18 cellular contexts compared by ENCODE assay signal in the genomic region with DNA sequence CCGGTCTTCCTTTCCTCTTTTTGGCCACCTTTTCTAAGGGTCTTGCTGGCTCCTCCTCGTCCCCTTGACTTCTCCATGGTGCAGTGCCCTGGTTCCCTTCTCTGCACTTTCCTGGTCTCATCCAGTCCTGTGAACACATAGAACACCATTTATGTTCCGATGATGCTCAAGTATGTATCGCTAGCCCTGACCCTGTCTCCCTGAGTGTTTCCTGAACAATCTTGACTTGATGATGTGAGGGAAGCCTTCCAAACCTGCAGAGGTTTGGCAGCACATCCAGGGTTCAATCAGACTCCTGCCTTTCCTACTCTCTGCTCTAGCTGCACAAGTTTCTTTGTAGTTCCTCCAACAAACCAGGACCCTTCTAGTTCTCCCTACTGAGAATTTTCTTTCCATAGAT.
DNase-seq lines count a peak whose midpoint lies in the region; ATAC-seq and TF ChIP-seq lines count a peak whose summit lies in the region.
"Had no signal": no experiment of that assay in that cellular context is flagged by ENCODE, and none has a peak within 500 bp of the region (broad histone marks: within the 10 kb centered on the region; RNA-seq: fewer than 3 reads in every experiment).

No MANE protein-coding gene starts in this region.

- peaks cover 0 to 2% of the 10 kb centered on the region in 2 donors for H3K9me3 ChIP-seq in right atrium auricular region
- peaks cover 2% of the 10 kb centered on the region for H3K9me3 ChIP-seq in left ventricle myocardium inferior (replicated peaks)
- no peaks in the 10 kb centered on the region for H3K9me3 ChIP-seq in right cardiac atrium (ENCODE audit: control insufficient read depth, low read length)
- H3K9me3 ChIP-seq: A549 had no signal

- no peak overlapping the region for H3K27ac ChIP-seq in right atrium auricular region
- H3K27ac ChIP-seq in left ventricle myocardium inferior (replicated peaks) = peak overlapping the region; percentile 79
- peak overlapping the region; percentile 36 for H3K27ac ChIP-seq in right cardiac atrium (ENCODE audit: low read length)
- H3K27ac ChIP-seq: 22Rv1; A549; BLaER1 treated with 17β-estradiol and CSF1 and Interleukin-3, amounts not matched to agents 10 nM and 100 nM; C4-2B had no signal

- intact Hi-C loops in Right ventricle myocardium inferior (cut with DNase I) = no loop called here
- intact Hi-C loops in left ventricle myocardium inferior (cut with micrococcal nuclease) = no loop called here
- intact Hi-C loops in cardiac septum (cut with DNase I) = no loop called here
- intact Hi-C loops in right cardiac atrium (cut with DNase I) = no loop called here

- no peak for TF ChIP-seq CTCF in right atrium auricular region (IDR thresholded peaks at IDR 0.05)
- no peak for TF ChIP-seq CTCF in left ventricle myocardium inferior (IDR thresholded peaks at IDR 0.05; ENCODE audit: borderline replicate concordance)

- 61% methylated on average over 4 of the region's 4 CpGs for WGBS in right cardiac atrium

- H3K4me1 ChIP-seq in right atrium auricular region = peaks cover 0 to 13% of the 10 kb centered on the region in 2 donors
- H3K4me1 ChIP-seq in left ventricle myocardium inferior = peaks cover 17% of the 10 kb centered on the region
- no peaks in the 10 kb centered on the region for H3K4me1 ChIP-seq in right cardiac atrium (ENCODE audit: control insufficient read depth, insufficient read depth, low read length)
- H3K4me1 ChIP-seq: A549, Caco-2 had no signal

- no peak for DNase-seq in Right ventricle myocardium inferior (ENCODE audit: missing footprints)
- DNase-seq in right atrium auricular region (ENCODE audit: low spot score) = no peak
- no peak for DNase-seq in left ventricle myocardium inferior
- no peak for DNase-seq in cardiac septum (ENCODE audit: low spot score)
- DNase-seq in right cardiac atrium = no peak
- no peak for DNase-seq in dermis blood vessel endothelial cell
- DNase-seq: AML-193; Caco-2; Calu3; CD4-positive, alpha-beta T cell; CD8-positive, alpha-beta T cell; DMS79 treated with DMSO at 0.1 percent for 48 hours; GF-D8 had no signal

- no peaks in the 10 kb centered on the region for H3K27me3 ChIP-seq in right atrium auricular region
- no peaks in the 10 kb centered on the region for H3K27me3 ChIP-seq in left ventricle myocardium inferior (ENCODE audit: low read depth)
- no peaks in the 10 kb centered on the region for H3K27me3 ChIP-seq in right cardiac atrium (ENCODE audit: control insufficient read depth, insufficient read depth)
- H3K27me3 ChIP-seq: BLaER1 treated with 17β-estradiol and CSF1 and Interleukin-3, amounts not matched to agents 10 nM and 100 nM had no signal

- H3K36me3 ChIP-seq in right atrium auricular region (no peaks in the 10 kb centered on the region), left ventricle myocardium inferior (no peaks in the 10 kb centered on the region)
- H3K36me3 ChIP-seq: BLaER1 treated with 17β-estradiol and CSF1 and Interleukin-3, amounts not matched to agents 10 nM and 100 nM had no signal

- H3K4me3 ChIP-seq in right atrium auricular region (no peak overlapping the region), left ventricle myocardium inferior (no peak overlapping the region), right cardiac atrium (ENCODE audit: low read length) (no peak overlapping the region)
- H3K4me3 ChIP-seq: A549; BLaER1 treated with 17β-estradiol and CSF1 and Interleukin-3, amounts not matched to agents 10 nM and 100 nM had no signal

- ATAC-seq in Right ventricle myocardium inferior (peak; percentile 46), right cardiac atrium (peak in 1 of 2 donors; percentile 60), GM19395 (IDR thresholded peaks at IDR 0.05; ENCODE audit: unreplicated experiment) (no peak)
- ATAC-seq: A549; CD8-positive, alpha-beta T cell had no signal

Comparison
In these comparisons a context has a peak if more than half of its experiments do, and no peak if none do; other contexts are left out.
1. H3K27ac ChIP-seq: peak in left ventricle myocardium inferior (single experiment) and right cardiac atrium (single experiment); none in right atrium auricular region (0 of 2).